1 cellular context compared by ENCODE assay signal in the genomic region with DNA sequence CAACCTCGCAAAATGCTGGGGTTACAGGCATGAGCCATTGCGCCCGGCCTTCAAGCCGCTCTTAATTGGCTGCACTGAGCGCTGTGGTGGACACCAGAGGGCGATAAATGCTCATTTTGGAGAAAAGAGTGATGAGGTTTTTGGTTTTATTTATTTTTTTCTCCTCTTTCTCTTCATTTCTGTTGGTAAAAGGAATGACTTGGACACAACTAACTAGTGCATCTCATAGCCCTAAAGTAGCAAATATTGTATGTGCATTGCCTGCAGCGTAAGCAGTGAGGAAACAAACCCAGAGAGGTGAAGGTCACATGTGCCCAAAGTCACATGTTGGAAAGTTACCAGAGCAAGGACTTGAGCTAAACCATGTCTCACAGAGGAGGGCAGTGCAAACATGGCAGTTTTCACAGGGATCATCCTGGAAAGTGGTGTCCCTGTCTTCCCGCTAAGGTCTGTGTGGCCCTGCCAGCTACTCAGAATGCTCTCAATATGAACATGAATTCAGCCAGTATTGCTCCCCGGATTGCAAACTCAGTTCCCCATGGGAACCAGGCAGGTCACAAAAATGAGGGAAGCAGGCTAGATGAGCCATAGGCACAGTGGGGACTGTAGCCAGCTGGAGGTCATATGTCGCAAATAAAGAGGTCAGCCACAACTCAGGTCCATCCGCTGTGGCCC.
TF ChIP-seq lines count a peak whose summit lies in the region.

No MANE protein-coding gene starts in this region.

TF ChIP-seq in K562, 482 proteins besides CTCF, POLR2A, EP300 and RAD21 (continued from another document):
- TF ChIP-seq, protein P1, sequence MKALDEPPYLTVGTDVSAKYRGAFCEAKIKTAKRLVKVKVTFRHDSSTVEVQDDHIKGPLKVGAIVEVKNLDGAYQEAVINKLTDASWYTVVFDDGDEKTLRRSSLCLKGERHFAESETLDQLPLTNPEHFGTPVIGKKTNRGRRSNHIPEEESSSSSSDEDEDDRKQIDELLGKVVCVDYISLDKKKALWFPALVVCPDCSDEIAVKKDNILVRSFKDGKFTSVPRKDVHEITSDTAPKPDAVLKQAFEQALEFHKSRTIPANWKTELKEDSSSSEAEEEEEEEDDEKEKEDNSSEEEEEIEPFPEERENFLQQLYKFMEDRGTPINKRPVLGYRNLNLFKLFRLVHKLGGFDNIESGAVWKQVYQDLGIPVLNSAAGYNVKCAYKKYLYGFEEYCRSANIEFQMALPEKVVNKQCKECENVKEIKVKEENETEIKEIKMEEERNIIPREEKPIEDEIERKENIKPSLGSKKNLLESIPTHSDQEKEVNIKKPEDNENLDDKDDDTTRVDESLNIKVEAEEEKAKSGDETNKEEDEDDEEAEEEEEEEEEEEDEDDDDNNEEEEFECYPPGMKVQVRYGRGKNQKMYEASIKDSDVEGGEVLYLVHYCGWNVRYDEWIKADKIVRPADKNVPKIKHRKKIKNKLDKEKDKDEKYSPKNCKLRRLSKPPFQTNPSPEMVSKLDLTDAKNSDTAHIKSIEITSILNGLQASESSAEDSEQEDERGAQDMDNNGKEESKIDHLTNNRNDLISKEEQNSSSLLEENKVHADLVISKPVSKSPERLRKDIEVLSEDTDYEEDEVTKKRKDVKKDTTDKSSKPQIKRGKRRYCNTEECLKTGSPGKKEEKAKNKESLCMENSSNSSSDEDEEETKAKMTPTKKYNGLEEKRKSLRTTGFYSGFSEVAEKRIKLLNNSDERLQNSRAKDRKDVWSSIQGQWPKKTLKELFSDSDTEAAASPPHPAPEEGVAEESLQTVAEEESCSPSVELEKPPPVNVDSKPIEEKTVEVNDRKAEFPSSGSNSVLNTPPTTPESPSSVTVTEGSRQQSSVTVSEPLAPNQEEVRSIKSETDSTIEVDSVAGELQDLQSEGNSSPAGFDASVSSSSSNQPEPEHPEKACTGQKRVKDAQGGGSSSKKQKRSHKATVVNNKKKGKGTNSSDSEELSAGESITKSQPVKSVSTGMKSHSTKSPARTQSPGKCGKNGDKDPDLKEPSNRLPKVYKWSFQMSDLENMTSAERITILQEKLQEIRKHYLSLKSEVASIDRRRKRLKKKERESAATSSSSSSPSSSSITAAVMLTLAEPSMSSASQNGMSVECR (CRISPR knock-in tag; IDR thresholded peaks at IDR 0.05), result peak; percentile 29; the same call in 1 of the 2 replicates
- TF ChIP-seq MTA1 (IDR thresholded peaks at IDR 0.05; ENCODE audit: borderline replicate concordance) (no peak), CAMTA2 (CRISPR knock-in tag; conservative IDR thresholded peaks at IDR 0.05) (no peak), ZNF124 (CRISPR knock-in tag; IDR thresholded peaks at IDR 0.05) (no peak), TCF7L2 (IDR thresholded peaks at IDR 0.05; ENCODE audit: low read depth, low read length) (no peak), FOS (IDR thresholded peaks at IDR 0.05; ENCODE audit: extremely low read depth, insufficient read length) (no peak), RAD51 (IDR thresholded peaks at IDR 0.05; ENCODE audit: borderline replicate concordance, low read depth) (peak; percentile 87), MAFK (IDR thresholded peaks at IDR 0.05; ENCODE audit: low read length) (no peak), HIVEP1 (CRISPR knock-in tag; IDR thresholded peaks at IDR 0.05) (no peak), SMARCA4 (IDR thresholded peaks at IDR 0.05) (no peak), EHMT2 (IDR thresholded peaks at IDR 0.05) (no peak)
- TF ChIP-seq, protein P2, sequence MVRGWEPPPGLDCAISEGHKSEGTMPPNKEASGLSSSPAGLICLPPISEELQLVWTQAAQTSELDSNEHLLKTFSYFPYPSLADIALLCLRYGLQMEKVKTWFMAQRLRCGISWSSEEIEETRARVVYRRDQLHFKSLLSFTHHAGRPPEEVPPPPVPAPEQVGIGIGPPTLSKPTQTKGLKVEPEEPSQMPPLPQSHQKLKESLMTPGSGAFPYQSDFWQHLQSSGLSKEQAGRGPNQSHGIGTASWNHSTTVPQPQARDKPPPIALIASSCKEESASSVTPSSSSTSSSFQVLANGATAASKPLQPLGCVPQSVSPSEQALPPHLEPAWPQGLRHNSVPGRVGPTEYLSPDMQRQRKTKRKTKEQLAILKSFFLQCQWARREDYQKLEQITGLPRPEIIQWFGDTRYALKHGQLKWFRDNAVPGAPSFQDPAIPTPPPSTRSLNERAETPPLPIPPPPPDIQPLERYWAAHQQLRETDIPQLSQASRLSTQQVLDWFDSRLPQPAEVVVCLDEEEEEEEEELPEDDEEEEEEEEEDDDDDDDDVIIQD (CRISPR knock-in tag; IDR thresholded peaks at IDR 0.05), result no peak
- TF ChIP-seq, protein P3, sequence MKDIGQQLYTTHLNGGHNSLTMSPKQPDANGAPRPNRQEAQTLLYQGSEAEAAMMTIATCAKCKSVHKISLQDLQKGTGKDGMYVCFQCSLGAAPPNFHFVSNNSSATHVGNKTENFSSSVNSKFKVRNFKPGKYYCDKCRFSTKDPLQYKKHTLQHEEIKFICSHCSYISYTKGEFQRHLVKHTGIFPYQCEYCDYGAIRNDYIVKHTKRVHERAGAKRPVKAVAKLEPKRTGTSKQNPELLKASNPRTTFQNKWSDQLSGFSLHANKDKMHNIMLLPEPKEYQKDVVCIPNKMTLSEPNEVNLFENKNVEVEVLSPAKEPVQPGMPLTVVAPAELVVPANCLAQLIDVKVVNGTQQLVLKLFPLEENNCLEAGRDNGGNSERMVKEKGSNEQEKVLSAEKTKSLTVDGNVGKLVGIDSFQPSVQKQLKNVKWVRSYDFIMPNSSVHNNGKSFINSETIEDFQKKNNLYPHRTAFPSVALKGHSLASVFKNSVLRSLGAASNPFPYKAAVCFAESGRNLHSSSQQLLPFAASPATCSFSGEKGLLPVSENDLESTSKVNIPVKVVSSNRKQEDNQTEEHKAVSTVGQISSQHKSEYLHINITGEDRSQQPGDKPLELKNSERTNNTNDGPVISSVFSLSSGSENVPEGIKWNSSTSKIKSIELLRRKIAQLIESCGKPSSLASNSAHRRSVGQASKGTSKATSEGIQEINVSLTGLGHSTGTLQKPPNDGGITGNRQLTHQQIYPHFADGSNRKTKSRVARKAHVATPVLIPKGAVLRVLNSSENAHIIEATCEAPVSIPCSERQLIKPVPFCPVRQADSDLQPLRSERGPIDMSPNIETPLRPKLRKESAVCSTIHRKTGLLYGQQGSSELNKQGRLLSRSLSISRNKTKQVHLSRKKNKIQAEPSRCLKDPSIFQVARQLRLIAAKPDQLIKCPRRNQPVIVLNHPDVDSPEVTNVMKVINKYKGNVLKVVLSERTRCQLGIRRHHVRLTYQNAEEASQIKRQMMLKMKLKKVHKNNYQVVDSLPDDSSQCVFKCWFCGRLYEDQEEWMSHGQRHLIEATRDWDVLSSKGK (CRISPR knock-in tag; IDR thresholded peaks at IDR 0.05), result no peak
- TF ChIP-seq, protein P4, sequence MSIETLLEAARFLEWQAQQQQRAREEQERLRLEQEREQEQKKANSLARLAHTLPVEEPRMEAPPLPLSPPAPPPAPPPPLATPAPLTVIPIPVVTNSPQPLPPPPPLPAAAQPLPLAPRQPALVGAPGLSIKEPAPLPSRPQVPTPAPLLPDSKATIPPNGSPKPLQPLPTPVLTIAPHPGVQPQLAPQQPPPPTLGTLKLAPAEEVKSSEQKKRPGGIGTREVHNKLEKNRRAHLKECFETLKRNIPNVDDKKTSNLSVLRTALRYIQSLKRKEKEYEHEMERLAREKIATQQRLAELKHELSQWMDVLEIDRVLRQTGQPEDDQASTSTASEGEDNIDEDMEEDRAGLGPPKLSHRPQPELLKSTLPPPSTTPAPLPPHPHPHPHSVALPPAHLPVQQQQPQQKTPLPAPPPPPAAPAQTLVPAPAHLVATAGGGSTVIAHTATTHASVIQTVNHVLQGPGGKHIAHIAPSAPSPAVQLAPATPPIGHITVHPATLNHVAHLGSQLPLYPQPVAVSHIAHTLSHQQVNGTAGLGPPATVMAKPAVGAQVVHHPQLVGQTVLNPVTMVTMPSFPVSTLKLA (conservative IDR thresholded peaks at IDR 0.05), result no peak
- TF ChIP-seq, protein P5, sequence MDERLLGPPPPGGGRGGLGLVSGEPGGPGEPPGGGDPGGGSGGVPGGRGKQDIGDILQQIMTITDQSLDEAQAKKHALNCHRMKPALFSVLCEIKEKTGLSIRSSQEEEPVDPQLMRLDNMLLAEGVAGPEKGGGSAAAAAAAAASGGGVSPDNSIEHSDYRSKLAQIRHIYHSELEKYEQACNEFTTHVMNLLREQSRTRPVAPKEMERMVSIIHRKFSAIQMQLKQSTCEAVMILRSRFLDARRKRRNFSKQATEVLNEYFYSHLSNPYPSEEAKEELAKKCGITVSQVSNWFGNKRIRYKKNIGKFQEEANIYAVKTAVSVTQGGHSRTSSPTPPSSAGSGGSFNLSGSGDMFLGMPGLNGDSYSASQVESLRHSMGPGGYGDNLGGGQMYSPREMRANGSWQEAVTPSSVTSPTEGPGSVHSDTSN (CRISPR knock-in tag; IDR thresholded peaks at IDR 0.05; ENCODE audit: low read depth), result no peak
- TF ChIP-seq, protein P5 (tag; conservative IDR thresholded peaks at IDR 0.05; ENCODE audit: low read depth), result no peak
TF ChIP-seq in K562: peak in this region for 32.
